11 cellular contexts compared by ENCODE assay signal in genomic region chr2:122094557-122094956, GRCh38.
"Had no signal": no experiment of that assay in that cellular context is flagged by ENCODE, and none has a peak within 500 bp of the region (broad histone marks: within the 10 kb centered on the region; RNA-seq: fewer than 3 reads in every experiment).

No MANE protein-coding gene starts in this region.

- H3K27ac Mint-ChIP-seq: GM23338, H9, IgD-negative memory B cell had no signal

- H2AFZ ChIP-seq: GM23338 had no signal

- ATAC-seq: GM23338, HepG2 had no signal

- H3K36me3 Mint-ChIP-seq: IgD-negative memory B cell had no signal

- H3K4me2 ChIP-seq: GM23338, KMS-11 had no signal

- H3K4me3 ChIP-seq: GM23338 had no signal

- DNase-seq: H9, HCEC 1CT, Karpas-422, KBM-7 had no signal

- H3K9ac ChIP-seq: KMS-11 had no signal

- H3K27ac ChIP-seq: HL-60, KMS-11 had no signal

- H3K9me3 Mint-ChIP-seq: GM23338 had no signal

- FAIRE-seq: H1, H54, HepG2 had no signal

- H3K27me3 Mint-ChIP-seq: IgD-negative memory B cell had no signal

- H3K4me1 Mint-ChIP-seq: GM23338, IgD-negative memory B cell had no signal

- H3K4me3 Mint-ChIP-seq: GM23338, H9, IgD-negative memory B cell had no signal
